ENCODE assay signal across 21 cellular contexts in genomic region chr9:89174291-89174690, GRCh38. TPM values are rescaled to one million over a fixed set of nuclear protein-coding genes. Genes with fewer than 3 reads are reported as not detected.
"Had no signal": no experiment of that assay in that cellular context is flagged by ENCODE, and none has a peak within 500 bp of the region (broad histone marks: within the 10 kb centered on the region; RNA-seq: fewer than 3 reads in every experiment).

No MANE protein-coding gene starts in this region.

- H3K4me3 ChIP-seq: ovary, prostate gland, thyroid gland had no signal

- DNase-seq: activated CD4-positive, alpha-beta T cell treated with anti-CD3 and anti-CD28 coated beads for 1 hour; activated CD4-positive, alpha-beta T cell treated with anti-CD3 and anti-CD28 coated beads, Interleukin-2, amount 50 U/mL, for 1 hour; activated naive CD4-positive, alpha-beta T cell treated with Interleukin-2 at 50 U/mL for 16 hours; activated naive CD8-positive, alpha-beta T cell treated with anti-CD3 and anti-CD28 coated beads, Interleukin-2, amount 10 ng/mL, durations not matched to agents 7 days and 5 days; activated T-cell treated with anti-CD3 and anti-CD28 coated beads, Interleukin-2, amount 50 U/mL, for 24 hours; anterior cingulate cortex; central memory CD4-positive, alpha-beta T cell; dermis blood vessel endothelial cell; effector memory CD4-positive, alpha-beta T cell; foreskin keratinocyte; kidney; naive thymus-derived CD8-positive, alpha-beta T cell; ovary; stimulated activated CD4-positive, alpha-beta T cell treated with anti-CD3 and anti-CD28 coated beads, Interleukin-4, amount 100 ng/mL, for 1 hour; stimulated activated naive CD4-positive, alpha-beta T cell treated with Interleukin-2 at 50 U/mL for 16 hours; T-helper 1 cell; T-helper 9 cell; thyroid gland had no signal

- H3K27me3 ChIP-seq: ovary, thyroid gland had no signal

- H3K4me1 ChIP-seq: prostate gland had no signal

- H3K27ac ChIP-seq: foreskin keratinocyte, neutrophil, ovary, prostate gland, thyroid gland had no signal

- H3K36me3 ChIP-seq: neutrophil, ovary, prostate gland, thyroid gland had no signal

- ATAC-seq: activated T-helper 17 cell treated with anti-CD3 and anti-CD28 coated beads, Interleukin-2, amount 50 U/mL, for 72 hours; foreskin keratinocyte; naive thymus-derived CD8-positive, alpha-beta T cell had no signal

- H3K9me3 ChIP-seq: neutrophil, prostate gland, thyroid gland had no signal

RNA-seq across cellular contexts. Expression of gene SHC3, which starts 4.3 kb away (rescaled TPM):
- total RNA-seq: activated naive CD8-positive, alpha-beta T cell treated with anti-CD3 and anti-CD28 coated beads, Interleukin-2, amount 10 ng/mL, durations not matched to agents 7 days and 5 days; activated T-helper 17 cell treated with anti-CD3 and anti-CD28 coated beads, Interleukin-2, amount 50 U/mL, for 72 hours had no signal
- polyA plus RNA-seq: naive thymus-derived CD8-positive, alpha-beta T cell had no signal
